ENCODE assay signal across 8 cellular contexts in genomic region chr6:39724787-39725631, GRCh38. TPM values are rescaled to one million over a fixed set of nuclear protein-coding genes. Genes with fewer than 3 reads are reported as not detected.
DNase-seq lines count a peak whose midpoint lies in the region; ATAC-seq, FAIRE-seq and TF ChIP-seq lines count a peak whose summit lies in the region.

A gene with protein sequence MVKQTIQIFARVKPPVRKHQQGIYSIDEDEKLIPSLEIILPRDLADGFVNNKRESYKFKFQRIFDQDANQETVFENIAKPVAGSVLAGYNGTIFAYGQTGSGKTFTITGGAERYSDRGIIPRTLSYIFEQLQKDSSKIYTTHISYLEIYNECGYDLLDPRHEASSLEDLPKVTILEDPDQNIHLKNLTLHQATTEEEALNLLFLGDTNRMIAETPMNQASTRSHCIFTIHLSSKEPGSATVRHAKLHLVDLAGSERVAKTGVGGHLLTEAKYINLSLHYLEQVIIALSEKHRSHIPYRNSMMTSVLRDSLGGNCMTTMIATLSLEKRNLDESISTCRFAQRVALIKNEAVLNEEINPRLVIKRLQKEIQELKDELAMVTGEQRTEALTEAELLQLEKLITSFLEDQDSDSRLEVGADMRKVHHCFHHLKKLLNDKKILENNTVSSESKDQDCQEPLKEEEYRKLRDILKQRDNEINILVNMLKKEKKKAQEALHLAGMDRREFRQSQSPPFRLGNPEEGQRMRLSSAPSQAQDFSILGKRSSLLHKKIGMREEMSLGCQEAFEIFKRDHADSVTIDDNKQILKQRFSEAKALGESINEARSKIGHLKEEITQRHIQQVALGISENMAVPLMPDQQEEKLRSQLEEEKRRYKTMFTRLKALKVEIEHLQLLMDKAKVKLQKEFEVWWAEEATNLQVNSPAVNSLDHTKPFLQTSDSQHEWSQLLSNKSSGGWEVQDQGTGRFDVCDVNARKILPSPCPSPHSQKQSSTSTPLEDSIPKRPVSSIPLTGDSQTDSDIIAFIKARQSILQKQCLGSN (minus strand): TSS chr6:39725408. CDS start chr6:39725310, 98 bp downstream.

- FAIRE-seq in kidney (lab: Jason Lieb, UNC) = no peak

- peak; percentile 75 for DNase-seq in NCI-H2081 treated with DMSO at 0.1 percent for 48 hours (lab: John Stamatoyannopoulos, UW)
- peak; percentile 64 to 65 for DNase-seq in activated CD4-positive, alpha-beta T cell treated with anti-CD3 and anti-CD28 coated beads for 24 hours (ENCODE audit: low read depth in 2 of 2)
- DNase-seq in cerebellum (ENCODE audit: low spot score) = peak; percentile 95
- DNase-seq in kidney = peak; percentile 97
- peak; percentile 72 for DNase-seq in stimulated activated CD4-positive, alpha-beta T cell treated with anti-CD3 and anti-CD28 coated beads, Interleukin-12 subunit alpha, Interleukin-12 subunit beta, amount 100 ng/mL, for 4 hours
- no peak for DNase-seq in A172 (ENCODE audit: low spot score)

- no peaks in the 10 kb centered on the region for H3K9me3 ChIP-seq in kidney (ENCODE audit: control insufficient read depth in 1 of 2, low read length in 2 of 2)

- H3K27ac ChIP-seq in kidney (ENCODE audit: low read depth in 2 of 2, low read length in 2 of 2) = peak within 1 kb of the TSS; percentile 9 to 34

- no peak for TF ChIP-seq CTCF in kidney (IDR thresholded peaks at IDR 0.05; ENCODE audit: borderline replicate concordance, extremely low read depth, insufficient read depth)

- intact Hi-C loops in kidney (cut with DNase I) = no loop called here

- peaks cover 0 to 2% of the 10 kb centered on the region in 2 donors for H3K4me1 ChIP-seq in kidney (ENCODE audit: control insufficient read depth in 1 of 2, insufficient read depth in 1 of 2, low read depth in 1 of 2, low read length in 2 of 2)

- peak within 1 kb of the TSS; percentile 25 to 34 for H3K9ac ChIP-seq in kidney (ENCODE audit: low read length in 2 of 2)

- H3K36me3 ChIP-seq in kidney (ENCODE audit: control insufficient read depth in 1 of 2, insufficient read depth in 2 of 2, low read length in 2 of 2) = no peaks in the 10 kb centered on the region

- peak within 1 kb of the TSS; percentile 72 to 76 for H3K4me3 ChIP-seq in kidney (ENCODE audit: low read length in 2 of 2)

- ATAC-seq in GM18508 (IDR thresholded peaks at IDR 0.05; ENCODE audit: insufficient read depth, unreplicated experiment) = peak; percentile 67
- ATAC-seq in HG02981 (IDR thresholded peaks at IDR 0.05; ENCODE audit: unreplicated experiment) = peak; percentile 100

RNA-seq across cellular contexts. Expression of the gene that starts here (rescaled TPM):
- total RNA-seq in cerebellum (2.6 TPM), kidney (2.9 TPM)
- polyA plus RNA-seq in kidney (ENCODE audit: insufficient read depth, low read depth, low replicate concordance) = 1.7 TPM
- 0.26 TPM in 2 replicates for total RNA-seq in A172 (2014; rRNA removed; shearing (Covaris generic))
